20 cellular contexts compared by ENCODE assay signal in genomic region chr3:124115965-124116364, GRCh38.
"Had no signal": no experiment of that assay in that cellular context is flagged by ENCODE, and none has a peak within 500 bp of the region (broad histone marks: within the 10 kb centered on the region; RNA-seq: fewer than 3 reads in every experiment).

No MANE protein-coding gene starts in this region.

- H3K79me2 ChIP-seq: hepatocyte had no signal

- H3K4me2 ChIP-seq: hepatocyte had no signal

- H3K27me3 ChIP-seq: breast epithelium, gastroesophageal sphincter, hepatocyte had no signal

- DNase-seq: activated CD4-positive, CD25-positive, alpha-beta regulatory T cell treated with anti-CD3 and anti-CD28 coated beads, Interleukin-2, amount 50 U/mL, for 72 hours; activated CD8-positive, alpha-beta memory T cell treated with anti-CD3 and anti-CD28 coated beads for 24 hours; activated CD8-positive, alpha-beta memory T cell treated with anti-CD3 and anti-CD28 coated beads, Interleukin-2, amount 50 U/mL, for 48 hours; activated effector memory CD4-positive, alpha-beta T cell treated with Interleukin-2 at 50 U/mL for 16 hours; activated naive CD4-positive, alpha-beta T cell treated with anti-CD3 and anti-CD28 coated beads, Interleukin-2, amount 10 ng/mL, durations not matched to agents 7 days and 5 days; activated T-cell treated with anti-CD3 and anti-CD28 coated beads, Interleukin-2, amount 50 U/mL, for 48 hours; cerebellar nuclear complex; cortex of kidney; erythroblast; left colon; mammary epithelial cell; midbrain; occipital lobe; posterior cingulate gyrus; stimulated activated naive CD8-positive, alpha-beta T cell treated with anti-CD3 and anti-CD28 coated beads, Interleukin-15, Interleukin-2, amounts not matched to agents 100 U/mL and 50 U/mL, for 24 hours; trophoblast cell had no signal

- H3K9me3 ChIP-seq: breast epithelium, gastroesophageal sphincter had no signal

- H3K36me3 ChIP-seq: breast epithelium, gastroesophageal sphincter had no signal

- H3K4me1 ChIP-seq: breast epithelium had no signal

- ATAC-seq: gastroesophageal sphincter; stimulated activated naive CD8-positive, alpha-beta T cell treated with anti-CD3 and anti-CD28 coated beads, Interleukin-15, Interleukin-2, amounts not matched to agents 100 U/mL and 50 U/mL, for 24 hours had no signal

- H2AFZ ChIP-seq: hepatocyte had no signal

- H3K4me3 ChIP-seq: breast epithelium, gastroesophageal sphincter, hepatocyte had no signal

- H3K27ac ChIP-seq: gastroesophageal sphincter, hepatocyte, VCaP had no signal
